22 cellular contexts compared by ENCODE assay signal in the genomic region with DNA sequence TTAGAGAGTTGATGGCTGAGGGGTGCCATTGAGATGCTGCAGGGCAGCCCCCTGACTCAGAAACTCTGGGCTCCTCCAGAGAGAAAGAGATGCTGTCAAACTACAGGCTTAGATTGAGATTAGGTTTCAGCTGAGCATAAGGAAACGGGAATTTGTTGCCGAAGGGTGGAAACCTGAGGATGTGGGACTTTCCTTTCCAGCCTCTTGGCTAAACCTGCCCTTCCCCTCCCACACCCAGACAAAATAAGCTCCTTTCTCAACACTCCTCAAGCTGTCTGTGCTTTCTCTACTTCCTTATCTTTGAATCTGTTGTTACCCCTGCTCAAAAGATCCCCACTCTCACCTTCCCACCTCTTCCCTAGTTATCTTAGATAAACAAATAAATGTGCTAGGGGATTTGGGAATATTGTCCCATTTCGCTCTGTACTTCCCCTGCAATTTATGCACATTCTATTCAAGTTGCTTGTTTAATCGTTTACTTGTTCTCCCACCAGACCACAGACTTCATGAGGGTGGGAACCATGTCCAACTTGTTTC. TPM values are rescaled to one million over a fixed set of nuclear protein-coding genes. Genes with fewer than 3 reads are reported as not detected.
A peak's percentile ranks its signal among the peaks of the same experiment; 100 is the strongest.
DNase-seq lines count a peak whose midpoint lies in the region; ATAC-seq and TF ChIP-seq lines count a peak whose summit lies in the region.
"Had no signal": no experiment of that assay in that cellular context is flagged by ENCODE, and none has a peak within 500 bp of the region (broad histone marks: within the 10 kb centered on the region; RNA-seq: fewer than 3 reads in every experiment).

No MANE protein-coding gene starts in this region.

- H3K4me3 ChIP-seq in esophagus muscularis mucosa (no peak overlapping the region), stomach (no peak overlapping the region)
- H3K4me3 ChIP-seq: BLaER1 treated with 17β-estradiol and CSF1 and Interleukin-3, amounts not matched to agents 10 nM and 100 nM; GM23248; MG63 had no signal

- TF ChIP-seq EP300 in esophagus muscularis mucosa (IDR thresholded peaks at IDR 0.05), result no peak
- TF ChIP-seq EP300 in stomach (IDR thresholded peaks at IDR 0.05), result no peak

- H3K4me1 ChIP-seq in esophagus muscularis mucosa (no peaks in the 10 kb centered on the region), stomach (no peaks in the 10 kb centered on the region)
- H3K4me1 ChIP-seq: BLaER1 treated with 17β-estradiol and CSF1 and Interleukin-3, amounts not matched to agents 10 nM and 100 nM had no signal

- no peak for TF ChIP-seq POLR2A in esophagus muscularis mucosa (IDR thresholded peaks at IDR 0.05; ENCODE audit: low read depth)
- no peak for TF ChIP-seq POLR2A in stomach (IDR thresholded peaks at IDR 0.05)

- ATAC-seq in GM19463 (IDR thresholded peaks at IDR 0.05; ENCODE audit: unreplicated experiment), result no peak
- ATAC-seq: PC-3 had no signal

- WGBS in esophagus muscularis mucosa, result 68% methylated on average over 4 of the region's 4 CpGs
- 26 to 47% (median 42%) methylated on average over 4 of the region's 4 CpGs for WGBS in stomach, 5 donors

- TF ChIP-seq CTCF in esophagus muscularis mucosa (IDR thresholded peaks at IDR 0.05) (no peak), nephron progenitor cell (IDR thresholded peaks at IDR 0.05) (no peak), stomach (IDR thresholded peaks at IDR 0.05) (no peak)

- H3K27me3 Mint-ChIP-seq in nephron progenitor cell (ENCODE audit: low read depth, poor library complexity), result no peaks in the 10 kb centered on the region

- H3K27me3 ChIP-seq in esophagus muscularis mucosa (no peaks in the 10 kb centered on the region), stomach (no peaks in the 10 kb centered on the region)
- H3K27me3 ChIP-seq: BLaER1 treated with 17β-estradiol and CSF1 and Interleukin-3, amounts not matched to agents 10 nM and 100 nM had no signal

- no peaks in the 10 kb centered on the region for H3K36me3 ChIP-seq in esophagus muscularis mucosa
- no peaks in the 10 kb centered on the region for H3K36me3 ChIP-seq in stomach
- H3K36me3 ChIP-seq: BLaER1 treated with 17β-estradiol and CSF1 and Interleukin-3, amounts not matched to agents 10 nM and 100 nM; MG63 had no signal

- peaks cover 49% of the 10 kb centered on the region for H3K4me1 Mint-ChIP-seq in nephron progenitor cell
- H3K4me1 Mint-ChIP-seq: IgD-negative memory B cell had no signal

- H3K36me3 Mint-ChIP-seq in nephron progenitor cell (ENCODE audit: low read depth), result no peaks in the 10 kb centered on the region

- intact Hi-C loops in esophagus muscularis mucosa (cut with DNase I) (no loop called here), stomach (cut with DNase I; ENCODE audit: low total_unique reads) (no loop called here)

- H3K9me3 ChIP-seq in esophagus muscularis mucosa, result no peaks in the 10 kb centered on the region
- H3K9me3 ChIP-seq in stomach, result no peaks in the 10 kb centered on the region
- H3K9me3 ChIP-seq: BLaER1 treated with 17β-estradiol and CSF1 and Interleukin-3, amounts not matched to agents 10 nM and 100 nM; MG63 had no signal

- H3K27ac ChIP-seq in esophagus muscularis mucosa (replicated peaks in 1 of 4) (no peak overlapping the region), stomach (no peak overlapping the region)
- H3K27ac ChIP-seq: BLaER1 treated with 17β-estradiol and CSF1 and Interleukin-3, amounts not matched to agents 10 nM and 100 nM; GM23248 had no signal

- no peaks in the 10 kb centered on the region for H3K9me3 Mint-ChIP-seq in nephron progenitor cell

- H3K4me3 Mint-ChIP-seq in nephron progenitor cell, result no peak overlapping the region
- H3K4me3 Mint-ChIP-seq: IgD-negative memory B cell had no signal

- DNase-seq in ELF-1 (ENCODE audit: low read depth, low spot score), result peak; percentile 61
- DNase-seq in NCI-H69 (lab: John Stamatoyannopoulos, UW), result peak; percentile 31
- DNase-seq in esophagus muscularis mucosa (ENCODE audit: extremely low spot score), result peak; percentile 60
- DNase-seq in nephron progenitor cell, result no peak
- no peak for DNase-seq in stomach
- no peak for DNase-seq in T1000 (lab: John Stamatoyannopoulos, UW)
- no peak for DNase-seq in NCI-H1930 (lab: John Stamatoyannopoulos, UW)
- DNase-seq: DND-41, GDM1, GM23248, HCEC 1CT, Karpas-422, MG63, NCI-H1092 treated with DMSO at 0.1 percent for 48 hours, NCI-H146, NCI-H2081, NCI-H2227 treated with DMSO at 0.1 percent for 48 hours, NCI-H510A treated with DMSO at 0.1 percent for 48 hours, PC-3 had no signal

- peak overlapping the region; percentile 59 for H3K27ac Mint-ChIP-seq in nephron progenitor cell
- H3K27ac Mint-ChIP-seq: IgD-negative memory B cell had no signal

RNA-seq across cellular contexts. Expression of a gene that starts 30.6 kb away (rescaled TPM):
- total RNA-seq in esophagus muscularis mucosa, result 10 to 100 TPM; 16.7 to 24.4 (median 17.6) TPM
- total RNA-seq in stomach, result 10 to 100 TPM in 1 of 5 donors, 1 to 10 TPM in 3, not detected in 1; 2.7 to 12.7 (median 4.8) TPM
- polyA plus RNA-seq in stomach, result 1 to 10 TPM; 1.7 to 3.2 (median 1.9) TPM

Comparison
In these comparisons a context has a peak if more than half of its experiments do, and no peak if none do; other contexts are left out.
1. DNase-seq: peak in ELF-1 (single experiment), NCI-H69 (single experiment) and esophagus muscularis mucosa (single experiment); none in nephron progenitor cell (single experiment), stomach (single experiment), T1000 (single experiment) and NCI-H1930 (0 of 2).